Comparison of ENCODE assay signal across 12 cellular contexts in the genomic region with DNA sequence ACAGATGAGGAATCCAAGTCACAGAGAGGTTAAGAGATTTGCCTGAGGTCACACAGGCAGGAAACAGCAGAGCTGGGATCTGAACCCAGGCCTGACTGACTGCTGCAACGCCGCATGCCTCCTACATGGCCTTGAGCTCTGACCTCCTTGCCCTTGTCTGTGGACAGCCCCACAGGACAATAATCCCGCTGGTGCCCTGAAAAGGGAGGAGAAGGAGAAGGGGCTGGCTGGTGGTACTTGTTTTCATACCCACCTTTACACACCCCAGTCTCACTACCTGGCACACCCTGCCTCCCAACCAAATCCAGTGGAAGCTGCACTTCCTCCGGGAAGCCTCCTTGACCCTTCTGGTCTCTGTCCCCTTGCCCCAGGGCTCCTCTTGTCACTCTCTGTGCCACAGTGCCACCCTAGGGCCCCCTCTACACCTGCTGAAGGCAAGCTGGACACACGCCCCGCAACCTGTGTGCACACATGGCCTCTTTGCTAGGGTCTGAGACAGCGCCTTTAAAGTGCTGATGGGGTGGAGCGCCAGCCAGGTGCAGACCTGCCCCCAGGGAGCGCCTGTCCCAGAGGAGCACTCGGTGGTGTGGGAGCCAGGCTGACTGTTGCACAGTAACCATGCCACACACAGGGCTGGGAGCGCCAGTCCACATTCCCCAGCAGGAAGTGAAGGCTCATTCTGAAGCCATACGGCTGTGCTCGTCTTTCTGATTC. TPM values are rescaled to one million over a fixed set of nuclear protein-coding genes. Genes with fewer than 3 reads are reported as not detected.
DNase-seq lines count a peak whose midpoint lies in the region; ATAC-seq and TF ChIP-seq lines count a peak whose summit lies in the region.
"Had no signal": no experiment of that assay in that cellular context is flagged by ENCODE, and none has a peak within 500 bp of the region (broad histone marks: within the 10 kb centered on the region; RNA-seq: fewer than 3 reads in every experiment).

No MANE protein-coding gene starts in this region.

- H3K9ac ChIP-seq in Karpas-422 (ENCODE audit: low read length) (no peak overlapping the region), adipocyte (ENCODE audit: low read length) (peak overlapping the region; percentile 80)

- no peaks in the 10 kb centered on the region for H3K9me3 ChIP-seq in Karpas-422 (ENCODE audit: low read length)
- H3K9me3 ChIP-seq in adipocyte (ENCODE audit: control insufficient read depth, low read length): no peaks in the 10 kb centered on the region
- H3K9me3 ChIP-seq in left lung: no peaks in the 10 kb centered on the region

- peaks cover 24% of the 10 kb centered on the region for H3K4me1 ChIP-seq in Karpas-422 (ENCODE audit: low read length)
- peaks cover 84% of the 10 kb centered on the region for H3K4me1 ChIP-seq in adipocyte (ENCODE audit: control insufficient read depth, insufficient read depth, low read length)
- peaks cover 51 to 76% of the 10 kb centered on the region in 2 donors for H3K4me1 ChIP-seq in left lung

- peaks cover 7% of the 10 kb centered on the region; the same call in 1 of the 2 replicates for H4K20me1 ChIP-seq in Karpas-422 (ENCODE audit: insufficient read depth, low read depth, low read length)

- H3K9me2 ChIP-seq in Karpas-422 (replicated peaks; ENCODE audit: insufficient read depth, low read length): no peaks in the 10 kb centered on the region

- H3K79me2 ChIP-seq in Karpas-422 (ENCODE audit: low read length): no peaks in the 10 kb centered on the region

- ATAC-seq in left lung: no peak
- ATAC-seq: activated CD8-positive, alpha-beta memory T cell treated with anti-CD3 and anti-CD28 coated beads, Interleukin-2, amount 10 ng/mL, durations not matched to agents 7 days and 5 days; CD8-positive, alpha-beta T cell; esophagus mucosa; HCT116 had no signal

- DNase-seq in Karpas-422 (peak; percentile 78), adipocyte (ENCODE audit: low read depth) (no peak), left lung (peak; percentile 30 to 62), 8988T (no peak), superior temporal gyrus (ENCODE audit: extremely low spot score) (no peak), NCI-H2171 (lab: John Stamatoyannopoulos, UW) (no peak)
- DNase-seq: activated CD8-positive, alpha-beta memory T cell treated with anti-CD3 and anti-CD28 coated beads, Interleukin-2, amount 10 ng/mL, durations not matched to agents 7 days and 5 days; CD8-positive, alpha-beta T cell; NCI-H524 had no signal

- H3K36me3 ChIP-seq in Karpas-422 (ENCODE audit: insufficient read depth, low read length) (no peaks in the 10 kb centered on the region), adipocyte (ENCODE audit: control insufficient read depth, insufficient read depth, low read length, severe bottlenecking) (peaks cover 21% of the 10 kb centered on the region), left lung (no peaks in the 10 kb centered on the region)

- H3K4me3 ChIP-seq in Karpas-422 (ENCODE audit: low read length) (no peak overlapping the region; the same call in 1 of the 2 replicates), adipocyte (ENCODE audit: low read length) (no peak overlapping the region), left lung (no peak overlapping the region), skin epidermis (no peak overlapping the region)

- no peak for TF ChIP-seq CTCF in left lung (IDR thresholded peaks at IDR 0.05)

- H3K4me2 ChIP-seq in Karpas-422 (ENCODE audit: low read depth, low read length, poor library complexity, severe bottlenecking): peak overlapping the region; percentile 55

- H3K27me3 ChIP-seq in Karpas-422 (ENCODE audit: low read length) (no peaks in the 10 kb centered on the region), adipocyte (replicated peaks; ENCODE audit: control insufficient read depth, insufficient read depth, low read length) (no peaks in the 10 kb centered on the region), left lung (peaks cover 0 to 16% of the 10 kb centered on the region in 2 donors)

- no peak overlapping the region for H3K27ac ChIP-seq in Karpas-422 (ENCODE audit: low read length)
- H3K27ac ChIP-seq in left lung: peak overlapping the region in 1 of 2 donors; percentile 26
- H3K27ac ChIP-seq in skin epidermis: peak overlapping the region in 13 of 21 experiments; percentile 2 to 82 (median 26)

- intact Hi-C loops in left lung (cut with DNase I): no loop called here

- H2AFZ ChIP-seq in Karpas-422 (ENCODE audit: low read length): no peak overlapping the region

RNA-seq across cellular contexts. Expression of a gene that starts 38.6 kb away (rescaled TPM):
- total RNA-seq in Karpas-422 (2014; rRNA removed; shearing (Covaris generic); ENCODE audit: low replicate concordance): 0.60 and 0.61 TPM in 2 replicates
- total RNA-seq in left lung: 10 to 100 TPM; 31.2 to 42.4 TPM

RNA-seq across cellular contexts. Expression of a gene that starts 59.6 kb away (rescaled TPM):
- total RNA-seq in Karpas-422 (2014; rRNA removed; shearing (Covaris generic); ENCODE audit: low replicate concordance): 29.4 and 32.1 TPM in 2 replicates
- 10 to 100 TPM; 32.9 to 75.6 TPM for total RNA-seq in left lung

Comparison
In these comparisons a context has a peak if more than half of its experiments do, and no peak if none do; other contexts are left out.
1. DNase-seq: peak in Karpas-422 (single experiment) and left lung (2 of 2); none in adipocyte (single experiment), 8988T (single experiment), superior temporal gyrus (single experiment) and NCI-H2171 (single experiment).
2. RNA of a gene that starts 38.6 kb away (total RNA-seq): 31.2 to 42.4 TPM in left lung; 0.60 to 0.61 TPM in Karpas-422; every median in the first group is over 10 times any median in the second.